In the genomic region with DNA sequence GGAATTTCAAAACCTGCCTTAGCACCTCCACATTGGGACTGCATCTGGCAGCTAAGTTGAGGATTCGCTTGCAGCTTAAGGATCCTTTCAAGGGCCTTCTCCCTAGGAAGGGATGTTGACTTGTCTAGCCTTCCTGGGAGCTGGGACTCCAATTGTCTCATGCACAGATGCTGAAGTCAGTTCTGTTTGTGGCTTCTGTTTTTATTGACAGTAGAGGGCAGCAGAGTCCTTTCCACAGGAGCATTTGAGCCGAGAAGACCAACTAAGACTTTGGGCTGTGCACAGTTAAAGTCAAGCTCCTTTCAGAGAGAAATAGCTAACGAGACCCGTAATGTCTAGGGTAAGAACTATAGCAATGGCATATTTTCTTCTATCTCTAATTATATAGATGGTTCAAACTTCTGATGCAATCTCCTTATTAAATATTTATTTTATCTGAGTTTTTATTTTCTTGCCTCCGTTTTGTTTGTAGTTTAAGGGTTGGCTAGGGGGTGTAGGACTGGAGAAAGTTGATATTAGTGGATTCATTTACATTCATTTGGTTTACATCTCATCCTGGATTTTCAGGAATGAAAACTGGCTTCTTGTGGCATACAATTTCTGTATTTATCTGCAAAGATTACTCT, we compare ENCODE assay signal across 1 cellular context.
TF ChIP-seq lines count a peak whose summit lies in the region.

No MANE protein-coding gene starts in this region.

TF ChIP-seq in K562, 482 proteins besides CTCF, POLR2A, EP300 and RAD21 (continued from another document):
- TF ChIP-seq, protein P1, sequence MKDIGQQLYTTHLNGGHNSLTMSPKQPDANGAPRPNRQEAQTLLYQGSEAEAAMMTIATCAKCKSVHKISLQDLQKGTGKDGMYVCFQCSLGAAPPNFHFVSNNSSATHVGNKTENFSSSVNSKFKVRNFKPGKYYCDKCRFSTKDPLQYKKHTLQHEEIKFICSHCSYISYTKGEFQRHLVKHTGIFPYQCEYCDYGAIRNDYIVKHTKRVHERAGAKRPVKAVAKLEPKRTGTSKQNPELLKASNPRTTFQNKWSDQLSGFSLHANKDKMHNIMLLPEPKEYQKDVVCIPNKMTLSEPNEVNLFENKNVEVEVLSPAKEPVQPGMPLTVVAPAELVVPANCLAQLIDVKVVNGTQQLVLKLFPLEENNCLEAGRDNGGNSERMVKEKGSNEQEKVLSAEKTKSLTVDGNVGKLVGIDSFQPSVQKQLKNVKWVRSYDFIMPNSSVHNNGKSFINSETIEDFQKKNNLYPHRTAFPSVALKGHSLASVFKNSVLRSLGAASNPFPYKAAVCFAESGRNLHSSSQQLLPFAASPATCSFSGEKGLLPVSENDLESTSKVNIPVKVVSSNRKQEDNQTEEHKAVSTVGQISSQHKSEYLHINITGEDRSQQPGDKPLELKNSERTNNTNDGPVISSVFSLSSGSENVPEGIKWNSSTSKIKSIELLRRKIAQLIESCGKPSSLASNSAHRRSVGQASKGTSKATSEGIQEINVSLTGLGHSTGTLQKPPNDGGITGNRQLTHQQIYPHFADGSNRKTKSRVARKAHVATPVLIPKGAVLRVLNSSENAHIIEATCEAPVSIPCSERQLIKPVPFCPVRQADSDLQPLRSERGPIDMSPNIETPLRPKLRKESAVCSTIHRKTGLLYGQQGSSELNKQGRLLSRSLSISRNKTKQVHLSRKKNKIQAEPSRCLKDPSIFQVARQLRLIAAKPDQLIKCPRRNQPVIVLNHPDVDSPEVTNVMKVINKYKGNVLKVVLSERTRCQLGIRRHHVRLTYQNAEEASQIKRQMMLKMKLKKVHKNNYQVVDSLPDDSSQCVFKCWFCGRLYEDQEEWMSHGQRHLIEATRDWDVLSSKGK (CRISPR knock-in tag; IDR thresholded peaks at IDR 0.05) = no peak
- TF ChIP-seq, protein P2, sequence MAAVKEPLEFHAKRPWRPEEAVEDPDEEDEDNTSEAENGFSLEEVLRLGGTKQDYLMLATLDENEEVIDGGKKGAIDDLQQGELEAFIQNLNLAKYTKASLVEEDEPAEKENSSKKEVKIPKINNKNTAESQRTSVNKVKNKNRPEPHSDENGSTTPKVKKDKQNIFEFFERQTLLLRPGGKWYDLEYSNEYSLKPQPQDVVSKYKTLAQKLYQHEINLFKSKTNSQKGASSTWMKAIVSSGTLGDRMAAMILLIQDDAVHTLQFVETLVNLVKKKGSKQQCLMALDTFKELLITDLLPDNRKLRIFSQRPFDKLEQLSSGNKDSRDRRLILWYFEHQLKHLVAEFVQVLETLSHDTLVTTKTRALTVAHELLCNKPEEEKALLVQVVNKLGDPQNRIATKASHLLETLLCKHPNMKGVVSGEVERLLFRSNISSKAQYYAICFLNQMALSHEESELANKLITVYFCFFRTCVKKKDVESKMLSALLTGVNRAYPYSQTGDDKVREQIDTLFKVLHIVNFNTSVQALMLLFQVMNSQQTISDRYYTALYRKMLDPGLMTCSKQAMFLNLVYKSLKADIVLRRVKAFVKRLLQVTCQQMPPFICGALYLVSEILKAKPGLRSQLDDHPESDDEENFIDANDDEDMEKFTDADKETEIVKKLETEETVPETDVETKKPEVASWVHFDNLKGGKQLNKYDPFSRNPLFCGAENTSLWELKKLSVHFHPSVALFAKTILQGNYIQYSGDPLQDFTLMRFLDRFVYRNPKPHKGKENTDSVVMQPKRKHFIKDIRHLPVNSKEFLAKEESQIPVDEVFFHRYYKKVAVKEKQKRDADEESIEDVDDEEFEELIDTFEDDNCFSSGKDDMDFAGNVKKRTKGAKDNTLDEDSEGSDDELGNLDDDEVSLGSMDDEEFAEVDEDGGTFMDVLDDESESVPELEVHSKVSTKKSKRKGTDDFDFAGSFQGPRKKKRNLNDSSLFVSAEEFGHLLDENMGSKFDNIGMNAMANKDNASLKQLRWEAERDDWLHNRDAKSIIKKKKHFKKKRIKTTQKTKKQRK (IDR thresholded peaks at IDR 0.05; ENCODE audit: borderline replicate concordance, low read depth, low read length) = no peak
- no peak for TF ChIP-seq ADNP (tag; IDR thresholded peaks at IDR 0.05)
- no peak for TF ChIP-seq MAFF (IDR thresholded peaks at IDR 0.05; ENCODE audit: low read length)
- TF ChIP-seq, protein P3, sequence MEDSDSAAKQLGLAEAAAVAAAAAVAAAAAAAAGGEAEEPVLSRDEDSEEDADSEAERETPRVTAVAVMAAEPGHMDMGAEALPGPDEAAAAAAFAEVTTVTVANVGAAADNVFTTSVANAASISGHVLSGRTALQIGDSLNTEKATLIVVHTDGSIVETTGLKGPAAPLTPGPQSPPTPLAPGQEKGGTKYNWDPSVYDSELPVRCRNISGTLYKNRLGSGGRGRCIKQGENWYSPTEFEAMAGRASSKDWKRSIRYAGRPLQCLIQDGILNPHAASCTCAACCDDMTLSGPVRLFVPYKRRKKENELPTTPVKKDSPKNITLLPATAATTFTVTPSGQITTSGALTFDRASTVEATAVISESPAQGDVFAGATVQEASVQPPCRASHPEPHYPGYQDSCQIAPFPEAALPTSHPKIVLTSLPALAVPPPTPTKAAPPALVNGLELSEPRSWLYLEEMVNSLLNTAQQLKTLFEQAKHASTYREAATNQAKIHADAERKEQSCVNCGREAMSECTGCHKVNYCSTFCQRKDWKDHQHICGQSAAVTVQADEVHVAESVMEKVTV (CRISPR knock-in tag; IDR thresholded peaks at IDR 0.05) = peak; percentile 56
